Comparison of ENCODE assay signal across 9 cellular contexts in genomic region chr20:4812641-4813075, GRCh38. TPM values are rescaled to one million over a fixed set of nuclear protein-coding genes. Genes with fewer than 3 reads are reported as not detected.
A peak's percentile ranks its signal among the peaks of the same experiment; 100 is the strongest.
DNase-seq lines count a peak whose midpoint lies in the region; ATAC-seq, FAIRE-seq and TF ChIP-seq lines count a peak whose summit lies in the region.
"Had no signal": no experiment of that assay in that cellular context is flagged by ENCODE, and none has a peak within 500 bp of the region (broad histone marks: within the 10 kb centered on the region; RNA-seq: fewer than 3 reads in every experiment).

No MANE protein-coding gene starts in this region.

- H3K4me2 ChIP-seq in hepatocyte, result no peak overlapping the region

- peaks cover 2% of the 10 kb centered on the region for H3K36me3 Mint-ChIP-seq in T-helper 17 cell (ENCODE audit: low read depth)

- ATAC-seq in heart right ventricle (peak in 1 of 8 donors; percentile 2), left ventricle myocardium superior (no peak), T-helper 17 cell (no peak), upper lobe of left lung (ENCODE audit: low FRiP score in 2 of 2) (no peak)

- peak overlapping the region; percentile 100 for H3K27ac Mint-ChIP-seq in T-helper 17 cell

- H3K4me1 ChIP-seq in heart right ventricle (peaks cover 0 to 96% (median 35%) of the 10 kb centered on the region in 9 donors), kidney (ENCODE audit: control insufficient read depth in 1 of 2, insufficient read depth in 1 of 2, low read depth in 1 of 2, low read length in 2 of 2) (peaks cover 3 to 10% of the 10 kb centered on the region in 2 donors), upper lobe of left lung (peaks cover 71 to 82% (median 77%) of the 10 kb centered on the region in 4 donors), hepatocyte (ENCODE audit: insufficient read depth) (no peaks in the 10 kb centered on the region)

- H3K79me2 ChIP-seq in hepatocyte, result no peaks in the 10 kb centered on the region

- no peak for TF ChIP-seq POLR2A in upper lobe of left lung (IDR thresholded peaks at IDR 0.05)

- no peaks in the 10 kb centered on the region for H3K27me3 ChIP-seq in heart right ventricle
- no peaks in the 10 kb centered on the region for H3K27me3 ChIP-seq in upper lobe of left lung
- no peaks in the 10 kb centered on the region for H3K27me3 ChIP-seq in hepatocyte

- H2AFZ ChIP-seq in hepatocyte, result no peak overlapping the region

- no peaks in the 10 kb centered on the region for H3K27me3 Mint-ChIP-seq in T-helper 17 cell

- WGBS in heart right ventricle, 2 donors, result 83 to 89% methylated on average over 7 of the region's 7 CpGs
- 56 to 95% methylated on average over 4 to 7 of the region's 7 CpGs for WGBS in upper lobe of left lung, 2 donors
- WGBS in hepatocyte (ENCODE audit: low lambda C conversion rate, missing lambda C conversion rate), result 89% methylated on average over 6 of the region's 7 CpGs

- H3K9ac ChIP-seq in kidney (ENCODE audit: low read length in 2 of 2), result no peak overlapping the region

- intact Hi-C loops in heart right ventricle (cut with DNase I) (no loop called here), left ventricle myocardium superior (cut with micrococcal nuclease) (no loop called here), kidney (cut with DNase I) (no loop called here)

- peak overlapping the region; percentile 96 for H3K4me3 Mint-ChIP-seq in T-helper 17 cell

- peaks cover 66% of the 10 kb centered on the region for H3K4me1 Mint-ChIP-seq in T-helper 17 cell

- H3K27ac ChIP-seq in heart right ventricle (peak overlapping the region in 8 of 10 donors; percentile 28 to 98 (median 69)), kidney (ENCODE audit: low read depth in 2 of 2, low read length in 2 of 2) (peak overlapping the region in 1 of 2 donors; percentile 50), upper lobe of left lung (peak overlapping the region; percentile 88 to 96 (median 90)), hepatocyte (no peak overlapping the region)

- DNase-seq in heart right ventricle, result no peak
- no peak for DNase-seq in left ventricle myocardium superior
- DNase-seq in T-helper 17 cell, result no peak
- DNase-seq in kidney, result peak; percentile 69
- DNase-seq in upper lobe of left lung, result no peak
- no peak for DNase-seq in NCI-H1694 treated with DMSO at 0.1 percent for 48 hours (lab: John Stamatoyannopoulos, UW)
- no peak for DNase-seq in SKM-1 treated with dmso at 0.1 percent for 144 hours (lab: John Stamatoyannopoulos, UW; ENCODE audit: unreplicated experiment)
- no peak for DNase-seq in hepatocyte (ENCODE audit: low spot score)

- H3K9me3 ChIP-seq in heart right ventricle (no peaks in the 10 kb centered on the region), T-helper 17 cell (ENCODE audit: control insufficient read depth, low read length, poor library complexity, severe bottlenecking) (no peaks in the 10 kb centered on the region), kidney (ENCODE audit: control insufficient read depth in 1 of 2, low read length in 2 of 2) (no peaks in the 10 kb centered on the region), upper lobe of left lung (no peaks in the 10 kb centered on the region), hepatocyte (ENCODE audit: low read depth) (no peaks in the 10 kb centered on the region)

- H3K4me3 ChIP-seq in heart right ventricle (peak overlapping the region in 1 of 10 donors; percentile 54), kidney (ENCODE audit: low read length in 2 of 2) (no peak overlapping the region), upper lobe of left lung (peak overlapping the region in 2 of 4 donors; percentile 41), hepatocyte (no peak overlapping the region)

- TF ChIP-seq CTCF in heart right ventricle (IDR thresholded peaks at IDR 0.05), result no peak
- no peak for TF ChIP-seq CTCF in kidney (IDR thresholded peaks at IDR 0.05; ENCODE audit: borderline replicate concordance, extremely low read depth, insufficient read depth)
- no peak for TF ChIP-seq CTCF in upper lobe of left lung (IDR thresholded peaks at IDR 0.05)
- TF ChIP-seq CTCF in hepatocyte (IDR thresholded peaks at IDR 0.05; ENCODE audit: poor library complexity), result no peak

- H3K36me3 ChIP-seq in heart right ventricle (peaks cover 0 to 15% (median 0%) of the 10 kb centered on the region in 9 donors), kidney (ENCODE audit: control insufficient read depth in 1 of 2, insufficient read depth in 2 of 2, low read length in 2 of 2) (no peaks in the 10 kb centered on the region), upper lobe of left lung (peaks cover 0 to 9% (median 0%) of the 10 kb centered on the region in 4 donors), hepatocyte (replicated peaks; ENCODE audit: insufficient read depth, low read depth) (no peaks in the 10 kb centered on the region)

- TF ChIP-seq EP300 in upper lobe of left lung (IDR thresholded peaks at IDR 0.05), result no peak

- no peaks in the 10 kb centered on the region for H4K20me1 ChIP-seq in hepatocyte (ENCODE audit: insufficient read depth, poor library complexity, severe bottlenecking)

- FAIRE-seq in kidney (lab: Jason Lieb, UNC), result no peak
- FAIRE-seq: TTC549 had no signal

- no peaks in the 10 kb centered on the region for H3K9me2 ChIP-seq in hepatocyte (replicated peaks; ENCODE audit: insufficient read depth)

RNA-seq across cellular contexts. Expression of gene RASSF2, which starts 10.8 kb away (rescaled TPM):
- total RNA-seq in heart right ventricle, result 10 to 100 TPM in 1 of 10 donors, 1 to 10 TPM in 9; 1.4 to 13.2 (median 3.8) TPM
- polyA plus RNA-seq in heart right ventricle, result 1 to 10 TPM; 1.6 to 1.9 TPM
- total RNA-seq in left ventricle myocardium superior, result 3.7 TPM
- 10 to 100 TPM; 30.6 to 34.4 TPM for total RNA-seq in T-helper 17 cell
- total RNA-seq in kidney, result 17.8 TPM
- polyA plus RNA-seq in kidney (ENCODE audit: insufficient read depth, low read depth, low replicate concordance), result 1.2 TPM
- total RNA-seq in upper lobe of left lung, result 10 to 100 TPM; 23.4 to 46.4 (median 34.6) TPM
- 5.0 and 5.1 TPM in 2 replicates for total RNA-seq in hepatocyte
- 0.92 and 3.8 TPM in 2 replicates for polyA plus RNA-seq in hepatocyte
